ENCODE assay signal across 19 cellular contexts in genomic region chr11:14340721-14341120, GRCh38. TPM values are rescaled to one million over a fixed set of nuclear protein-coding genes. Genes with fewer than 3 reads are reported as not detected.
DNase-seq lines count a peak whose midpoint lies in the region; ATAC-seq lines count a peak whose summit lies in the region.
"Had no signal": no experiment of that assay in that cellular context is flagged by ENCODE, and none has a peak within 500 bp of the region (broad histone marks: within the 10 kb centered on the region; RNA-seq: fewer than 3 reads in every experiment).

No MANE protein-coding gene starts in this region.

- peaks cover 100% of the 10 kb centered on the region for H3K79me2 ChIP-seq in GM23248 (ENCODE audit: insufficient read depth)

- H3K27ac Mint-ChIP-seq in CD8-positive, alpha-beta memory T cell = peak overlapping the region in 4 of 8 donors; percentile 5 to 39 (median 10)
- H3K27ac Mint-ChIP-seq in activated T-helper 17 cell treated with anti-CD3 and anti-CD28 coated beads, Interleukin-2, amount 50 U/mL, for 72 hours = peak overlapping the region; percentile 78
- H3K27ac Mint-ChIP-seq: naive thymus-derived CD4-positive, alpha-beta T cell had no signal

- intact Hi-C loops in Right ventricle myocardium superior (cut with DNase I) = no loop called here

- in situ Hi-C loops in GM23248 (cut with MboI) = no loop called here

- no peaks in the 10 kb centered on the region for H3K9me3 ChIP-seq in CD8-positive, alpha-beta memory T cell (ENCODE audit: low read length)
- H3K9me3 ChIP-seq in GM23248 (ENCODE audit: low read depth) = no peaks in the 10 kb centered on the region
- no peaks in the 10 kb centered on the region for H3K9me3 ChIP-seq in iPS-20b (ENCODE audit: insufficient read depth, low read depth, low read length)
- H3K9me3 ChIP-seq: adrenal gland, lower lobe of right lung, testis had no signal

- no peak for DNase-seq in CD8-positive, alpha-beta memory T cell
- DNase-seq in GM23248 (no peak), Right ventricle myocardium superior (no peak), mesenteric fat pad (ENCODE audit: low spot score) (no peak), HPDE6-E6E7 (ENCODE audit: extremely low spot score) (no peak)
- DNase-seq: activated CD4-positive, CD25-positive, alpha-beta regulatory T cell treated with anti-CD3 and anti-CD28 coated beads, Interleukin-2, amount 50 U/mL, for 72 hours; adrenal gland; Calu3; EL; lower lobe of right lung; naive thymus-derived CD4-positive, alpha-beta T cell; NCI-H1436 treated with DMSO at 0.1 percent for 48 hours; NCI-H2227 treated with DMSO at 0.1 percent for 48 hours; NCI-H82; stimulated activated CD4-positive, alpha-beta T cell treated with anti-CD3 and anti-CD28 coated beads, Interleukin-2, amount 100 ng/mL, for 48 hours; testis had no signal

- no peak overlapping the region for H3K4me3 ChIP-seq in CD8-positive, alpha-beta memory T cell (ENCODE audit: low read length)
- H3K4me3 ChIP-seq in GM23248 (no peak overlapping the region), iPS-20b (ENCODE audit: low read length) (peak overlapping the region; percentile 80)
- H3K4me3 ChIP-seq: adrenal gland, lower lobe of right lung, testis had no signal

- CTCF ChIA-PET in CD8-positive, alpha-beta memory T cell (lab: Charles Lee) = interaction anchor here (1.3 kb wide), 1 partner anchor 114 kb away, joined by 4 read pairs; no protein-coding TSS in a partner anchor

- H3K9me3 Mint-ChIP-seq in CD8-positive, alpha-beta memory T cell = peaks cover 5 to 18% (median 14%) of the 10 kb centered on the region in 5 donors
- H3K9me3 Mint-ChIP-seq in activated T-helper 17 cell treated with anti-CD3 and anti-CD28 coated beads, Interleukin-2, amount 50 U/mL, for 72 hours = peaks cover 5% of the 10 kb centered on the region

- H3K27me3 Mint-ChIP-seq in CD8-positive, alpha-beta memory T cell = no peaks in the 10 kb centered on the region
- H3K27me3 Mint-ChIP-seq in activated T-helper 17 cell treated with anti-CD3 and anti-CD28 coated beads, Interleukin-2, amount 50 U/mL, for 72 hours = no peaks in the 10 kb centered on the region
- H3K27me3 Mint-ChIP-seq: naive thymus-derived CD4-positive, alpha-beta T cell had no signal

- H3K4me1 ChIP-seq in CD8-positive, alpha-beta memory T cell (ENCODE audit: insufficient read depth, low read length) = no peaks in the 10 kb centered on the region
- H3K4me1 ChIP-seq in GM23248 (ENCODE audit: insufficient read depth) (peaks cover 71% of the 10 kb centered on the region), iPS-20b (ENCODE audit: insufficient read depth, low read length) (peaks cover 68% of the 10 kb centered on the region)
- H3K4me1 ChIP-seq: testis had no signal

- peak overlapping the region; percentile 22 for H3K4me2 ChIP-seq in GM23248 (ENCODE audit: unreplicated experiment)

- H3K9ac ChIP-seq in GM23248 = no peak overlapping the region
- H3K9ac ChIP-seq in iPS-20b (ENCODE audit: low read depth, low read length) = peak overlapping the region; percentile 95

- no peaks in the 10 kb centered on the region for H3K9me2 ChIP-seq in GM23248 (ENCODE audit: insufficient read depth)

- ATAC-seq in activated T-helper 17 cell treated with anti-CD3 and anti-CD28 coated beads, Interleukin-2, amount 50 U/mL, for 72 hours (replicated peaks) = no peak
- ATAC-seq in Right ventricle myocardium superior (ENCODE audit: poor library complexity) = no peak
- ATAC-seq in HG03039 (IDR thresholded peaks at IDR 0.05; ENCODE audit: unreplicated experiment) = no peak
- ATAC-seq: lower lobe of right lung; naive thymus-derived CD4-positive, alpha-beta T cell had no signal

- WGBS in GM23248 (ENCODE audit: low coverage in 1 of 2, low lambda C conversion rate in 2 of 2, missing lambda C conversion rate in 2 of 2), 2 experiments = 74 to 78% methylated on average over 2 of the region's 2 CpGs

- H3K27ac ChIP-seq in CD8-positive, alpha-beta memory T cell (ENCODE audit: low read depth, low read length) = no peak overlapping the region
- H3K27ac ChIP-seq in GM23248 (no peak overlapping the region), iPS-20b (ENCODE audit: low read length) (peak overlapping the region; percentile 94)
- H3K27ac ChIP-seq: adrenal gland, lower lobe of right lung, testis had no signal

- H3K27me3 ChIP-seq in CD8-positive, alpha-beta memory T cell (ENCODE audit: insufficient read depth, low read length, poor library complexity, severe bottlenecking) = no peaks in the 10 kb centered on the region
- H3K27me3 ChIP-seq in GM23248 (replicated peaks; ENCODE audit: insufficient read depth) = no peaks in the 10 kb centered on the region
- H3K27me3 ChIP-seq in iPS-20b (ENCODE audit: insufficient read depth, low read length) = no peaks in the 10 kb centered on the region
- H3K27me3 ChIP-seq: adrenal gland, testis had no signal

- H4K20me1 ChIP-seq in GM23248 (ENCODE audit: insufficient read depth) = peaks cover 37% of the 10 kb centered on the region

- peaks cover 62 to 74% (median 74%) of the 10 kb centered on the region in 3 donors for H3K4me1 Mint-ChIP-seq in CD8-positive, alpha-beta memory T cell
- peaks cover 39% of the 10 kb centered on the region for H3K4me1 Mint-ChIP-seq in activated T-helper 17 cell treated with anti-CD3 and anti-CD28 coated beads, Interleukin-2, amount 50 U/mL, for 72 hours

- H3F3A ChIP-seq in GM23248 (ENCODE audit: insufficient read depth) = peaks cover 68% of the 10 kb centered on the region

- no peaks in the 10 kb centered on the region for H3K36me3 ChIP-seq in CD8-positive, alpha-beta memory T cell (ENCODE audit: insufficient read depth, low read length)
- peaks cover under 1% of the 10 kb centered on the region; the same call in 1 of the 2 replicates for H3K36me3 ChIP-seq in GM23248 (ENCODE audit: low read depth)
- no peaks in the 10 kb centered on the region for H3K36me3 ChIP-seq in iPS-20b (ENCODE audit: insufficient read depth, low read depth, low read length)
- H3K36me3 ChIP-seq: adrenal gland, lower lobe of right lung had no signal

- H3K4me3 Mint-ChIP-seq in CD8-positive, alpha-beta memory T cell = peak overlapping the region in 5 of 7 donors; percentile 2 to 26 (median 6)
- peak overlapping the region; percentile 58 for H3K4me3 Mint-ChIP-seq in activated T-helper 17 cell treated with anti-CD3 and anti-CD28 coated beads, Interleukin-2, amount 50 U/mL, for 72 hours
- H3K4me3 Mint-ChIP-seq: naive thymus-derived CD4-positive, alpha-beta T cell had no signal

- no peak overlapping the region for H2AFZ ChIP-seq in GM23248

- H3K36me3 Mint-ChIP-seq in CD8-positive, alpha-beta memory T cell = peaks cover 6 to 24% (median 9%) of the 10 kb centered on the region in 3 donors
- peaks cover 14% of the 10 kb centered on the region for H3K36me3 Mint-ChIP-seq in activated T-helper 17 cell treated with anti-CD3 and anti-CD28 coated beads, Interleukin-2, amount 50 U/mL, for 72 hours (ENCODE audit: low read depth)

- POLR2A ChIA-PET in CD8-positive, alpha-beta memory T cell (lab: Charles Lee) = no interaction called here

RNA-seq across cellular contexts. Expression of gene RRAS2, which starts 18.3 kb away (rescaled TPM):
- total RNA-seq in CD8-positive, alpha-beta memory T cell = 10 to 100 TPM; 70.1 to 72.6 TPM
- 52.6 TPM for polyA plus RNA-seq in CD8-positive, alpha-beta memory T cell
- total RNA-seq in GM23248 (2014; rRNA removed; shearing (Covaris generic)) = 328 and 382 TPM in 2 replicates
- 260 and 268 TPM in 2 replicates for polyA plus RNA-seq in GM23248 (2016; fragmentation: Nextera tagmentation; extraction: Ambion mirVana)
- 10 to 100 TPM; 35.4 to 41.0 TPM for total RNA-seq in activated T-helper 17 cell treated with anti-CD3 and anti-CD28 coated beads, Interleukin-2, amount 50 U/mL, for 72 hours
- total RNA-seq in Right ventricle myocardium superior (26.5 TPM), mesenteric fat pad (72.7 TPM)
